ENCODE assay signal across 18 cellular contexts in genomic region chr3:107619549-107619948, GRCh38.
DNase-seq lines count a peak whose midpoint lies in the region; ATAC-seq and TF ChIP-seq lines count a peak whose summit lies in the region.
"Had no signal": no experiment of that assay in that cellular context is flagged by ENCODE, and none has a peak within 500 bp of the region (broad histone marks: within the 10 kb centered on the region; RNA-seq: fewer than 3 reads in every experiment).

No MANE protein-coding gene starts in this region.

- CTCF ChIA-PET in activated CD4-positive, alpha-beta T cell treated with anti-CD3 and anti-CD28 coated beads for 36 hours (lab: Charles Lee) = interaction anchor here (0.6 to 1.1 kb wide), 2 partner anchors 10 to 315 kb away, joined by 3 to 4 read pairs; no protein-coding TSS in a partner anchor
- CTCF ChIA-PET in mammary epithelial cell (lab: Charles Lee; ENCODE audit: low non-redundant PET) = no interaction called here

- H3K4me2 ChIP-seq in OCI-LY1 (ENCODE audit: low read length) (peak overlapping the region; percentile 49), mammary epithelial cell (ENCODE audit: insufficient read depth, low read depth, low read length) (peak overlapping the region; percentile 66), smooth muscle cell (peak overlapping the region; percentile 36)

- peak overlapping the region; percentile 61 for H3K27ac ChIP-seq in OCI-LY1 (ENCODE audit: low read depth, low read length, poor library complexity, severe bottlenecking)
- H3K27ac ChIP-seq in mammary epithelial cell (ENCODE audit: insufficient read depth, low read depth, low read length) = no peak overlapping the region
- H3K27ac ChIP-seq in smooth muscle cell (ENCODE audit: low read depth) = no peak overlapping the region
- H3K27ac ChIP-seq: 22Rv1, upper lobe of left lung had no signal

- H3K27me3 Mint-ChIP-seq in activated CD4-positive, alpha-beta T cell treated with anti-CD3 and anti-CD28 coated beads for 36 hours = no peaks in the 10 kb centered on the region
- no peaks in the 10 kb centered on the region for H3K27me3 Mint-ChIP-seq in activated CD4-positive, alpha-beta T cell treated with anti-CD3 and anti-CD28 coated beads, Interleukin-2, amount 10 ng/mL, durations not matched to agents 24 days and 14 days
- H3K27me3 Mint-ChIP-seq: brain; naive thymus-derived CD4-positive, alpha-beta T cell had no signal

- intact Hi-C loops in activated CD4-positive, alpha-beta T cell treated with anti-CD3 and anti-CD28 coated beads for 36 hours (cut with DNase I, micrococcal nuclease) = loop anchor here in 1 of 2 experiments (5.0 kb wide), 1 partner anchor 37 kb away; no protein-coding TSS in a partner anchor
- intact Hi-C loops in activated CD4-positive, alpha-beta T cell treated with anti-CD3 and anti-CD28 coated beads, Interleukin-2, amount 10 ng/mL, durations not matched to agents 24 days and 14 days (cut with micrococcal nuclease) = no loop called here
- intact Hi-C loops in mammary epithelial cell (cut with micrococcal nuclease) = no loop called here

- DNase-seq in activated CD4-positive, alpha-beta T cell treated with anti-CD3 and anti-CD28 coated beads for 36 hours = no peak
- DNase-seq in activated CD4-positive, alpha-beta T cell treated with anti-CD3 and anti-CD28 coated beads, Interleukin-2, amount 10 ng/mL, durations not matched to agents 24 days and 14 days = no peak
- peak; percentile 28 for DNase-seq in mammary epithelial cell
- no peak for DNase-seq in smooth muscle cell (lab: John Stamatoyannopoulos, UW; ENCODE audit: unreplicated experiment)
- DNase-seq in SIG-M5 (lab: John Stamatoyannopoulos, UW) = no peak
- DNase-seq in C1 segment of cervical spinal cord (lab: John Stamatoyannopoulos, UW) = no peak
- DNase-seq: DMS53; naive thymus-derived CD4-positive, alpha-beta T cell; NCI-H1694 treated with DMSO at 0.1 percent for 48 hours; NCI-H2171 treated with DMSO at 0.1 percent for 48 hours; NCI-H526; right cardiac atrium; upper lobe of left lung had no signal

- H2AFZ ChIP-seq in OCI-LY1 (ENCODE audit: low read length) (no peak overlapping the region), mammary epithelial cell (ENCODE audit: low read depth, low read length) (no peak overlapping the region), smooth muscle cell (ENCODE audit: low read depth) (no peak overlapping the region)

- no peaks in the 10 kb centered on the region for H3K9me3 Mint-ChIP-seq in activated CD4-positive, alpha-beta T cell treated with anti-CD3 and anti-CD28 coated beads for 36 hours (ENCODE audit: low read depth)
- H3K9me3 Mint-ChIP-seq in activated CD4-positive, alpha-beta T cell treated with anti-CD3 and anti-CD28 coated beads, Interleukin-2, amount 10 ng/mL, durations not matched to agents 24 days and 14 days = no peaks in the 10 kb centered on the region
- H3K9me3 Mint-ChIP-seq: T-helper 1 cell treated with Interleukin-12 subunit alpha and Interleukin-12 subunit beta and Interleukin-4 antibody, amounts not matched to agents 30 μg/mL and 1 μg/mL, for 36 hours had no signal

- no peaks in the 10 kb centered on the region for H3K36me3 ChIP-seq in OCI-LY1 (ENCODE audit: insufficient read depth, low read length)
- H3K36me3 ChIP-seq in mammary epithelial cell (ENCODE audit: insufficient read depth, low read length) = no peaks in the 10 kb centered on the region
- no peaks in the 10 kb centered on the region for H3K36me3 ChIP-seq in smooth muscle cell (ENCODE audit: low read depth)
- H3K36me3 ChIP-seq: upper lobe of left lung had no signal

- H3K4me1 Mint-ChIP-seq in activated CD4-positive, alpha-beta T cell treated with anti-CD3 and anti-CD28 coated beads for 36 hours = peaks cover 59% of the 10 kb centered on the region
- H3K4me1 Mint-ChIP-seq in activated CD4-positive, alpha-beta T cell treated with anti-CD3 and anti-CD28 coated beads, Interleukin-2, amount 10 ng/mL, durations not matched to agents 24 days and 14 days = peaks cover 10% of the 10 kb centered on the region

- H3K79me2 ChIP-seq in OCI-LY1 (ENCODE audit: insufficient read depth, low read length) (peaks cover 70% of the 10 kb centered on the region), mammary epithelial cell (ENCODE audit: insufficient read depth, low read length) (peaks cover 69% of the 10 kb centered on the region), smooth muscle cell (ENCODE audit: low read depth) (peaks cover 68% of the 10 kb centered on the region)

- H3K9ac ChIP-seq in OCI-LY1 (ENCODE audit: low read length) (peak overlapping the region; percentile 36), mammary epithelial cell (ENCODE audit: insufficient read depth, low read length) (no peak overlapping the region), smooth muscle cell (ENCODE audit: low read depth) (no peak overlapping the region)

- no peaks in the 10 kb centered on the region for H3K9me3 ChIP-seq in OCI-LY1 (ENCODE audit: low read length)
- no peaks in the 10 kb centered on the region for H3K9me3 ChIP-seq in mammary epithelial cell (replicated peaks; ENCODE audit: insufficient read depth, low read length)
- H3K9me3 ChIP-seq in smooth muscle cell (replicated peaks; ENCODE audit: low read depth) = no peaks in the 10 kb centered on the region
- H3K9me3 ChIP-seq: upper lobe of left lung had no signal

- no peaks in the 10 kb centered on the region for H3K36me3 Mint-ChIP-seq in activated CD4-positive, alpha-beta T cell treated with anti-CD3 and anti-CD28 coated beads for 36 hours (ENCODE audit: low read depth)
- no peaks in the 10 kb centered on the region for H3K36me3 Mint-ChIP-seq in activated CD4-positive, alpha-beta T cell treated with anti-CD3 and anti-CD28 coated beads, Interleukin-2, amount 10 ng/mL, durations not matched to agents 24 days and 14 days (ENCODE audit: low read depth)

- peak overlapping the region; percentile 5 for H3K27ac Mint-ChIP-seq in activated CD4-positive, alpha-beta T cell treated with anti-CD3 and anti-CD28 coated beads for 36 hours
- H3K27ac Mint-ChIP-seq in activated CD4-positive, alpha-beta T cell treated with anti-CD3 and anti-CD28 coated beads, Interleukin-2, amount 10 ng/mL, durations not matched to agents 24 days and 14 days = no peak overlapping the region
- H3K27ac Mint-ChIP-seq: brain; T-helper 1 cell treated with Interleukin-12 subunit alpha and Interleukin-12 subunit beta and Interleukin-4 antibody, amounts not matched to agents 30 μg/mL and 1 μg/mL, for 36 hours had no signal

- H3F3A ChIP-seq in OCI-LY1 (ENCODE audit: insufficient read depth, low read length) (no peaks in the 10 kb centered on the region), smooth muscle cell (ENCODE audit: low read depth) (no peaks in the 10 kb centered on the region)

- no peaks in the 10 kb centered on the region for H4K20me1 ChIP-seq in OCI-LY1 (ENCODE audit: insufficient read depth, low read length)
- no peaks in the 10 kb centered on the region for H4K20me1 ChIP-seq in mammary epithelial cell (ENCODE audit: insufficient read depth, low read length)
- peaks cover 98% of the 10 kb centered on the region for H4K20me1 ChIP-seq in smooth muscle cell (ENCODE audit: low read depth)

- TF ChIP-seq CTCF in OCI-LY1 (IDR thresholded peaks at IDR 0.05; ENCODE audit: low read length) (no peak), mammary epithelial cell (conservative IDR thresholded peaks at IDR 0.05 in 1 of 2, IDR thresholded peaks at IDR 0.05 in 1 of 2; ENCODE audit: extremely low read depth in 1 of 2, insufficient read depth in 1 of 2, low read depth in 1 of 2, low read length in 2 of 2) (no peak), smooth muscle cell (IDR thresholded peaks at IDR 0.05; ENCODE audit: borderline replicate concordance, insufficient read depth, poor library complexity, severe bottlenecking) (no peak)

- dilution Hi-C loops in mammary epithelial cell (cut with HindIII; ENCODE audit: low sequenced_read_pairs) = no loop called here

- POLR2A ChIA-PET in activated CD4-positive, alpha-beta T cell treated with anti-CD3 and anti-CD28 coated beads for 36 hours (lab: Charles Lee) = no interaction called here

- H3K27me3 ChIP-seq in OCI-LY1 (ENCODE audit: insufficient read depth, low read length) (no peaks in the 10 kb centered on the region), mammary epithelial cell (ENCODE audit: insufficient read depth, low read length) (no peaks in the 10 kb centered on the region), smooth muscle cell (ENCODE audit: low read depth) (no peaks in the 10 kb centered on the region)
- H3K27me3 ChIP-seq: upper lobe of left lung had no signal

- no peak overlapping the region for H3K4me3 Mint-ChIP-seq in activated CD4-positive, alpha-beta T cell treated with anti-CD3 and anti-CD28 coated beads for 36 hours
- no peak overlapping the region for H3K4me3 Mint-ChIP-seq in activated CD4-positive, alpha-beta T cell treated with anti-CD3 and anti-CD28 coated beads, Interleukin-2, amount 10 ng/mL, durations not matched to agents 24 days and 14 days
- H3K4me3 Mint-ChIP-seq: brain; T-helper 1 cell treated with Interleukin-12 subunit alpha and Interleukin-12 subunit beta and Interleukin-4 antibody, amounts not matched to agents 30 μg/mL and 1 μg/mL, for 36 hours had no signal

- no TSS peak for BruUV-seq in mammary epithelial cell (replicated peaks; lab: Mats Ljungman, UMichigan)

- H3K4me1 ChIP-seq in OCI-LY1 (ENCODE audit: insufficient read depth, low read length, severe bottlenecking) (peaks cover 82% of the 10 kb centered on the region), mammary epithelial cell (ENCODE audit: insufficient read depth, low read length) (peaks cover 4% of the 10 kb centered on the region), smooth muscle cell (ENCODE audit: low read depth) (peaks cover 19% of the 10 kb centered on the region)

- H3K9me2 ChIP-seq in OCI-LY1 (ENCODE audit: low read depth, low read length) = no peaks in the 10 kb centered on the region

- WGBS in mammary epithelial cell (ENCODE audit: low coverage, missing lambda C conversion rate) = 26% methylated on average over 2 of the region's 2 CpGs
- 61% methylated on average over 2 of the region's 2 CpGs for WGBS in smooth muscle cell (ENCODE audit: low lambda C conversion rate)

- H3K4me3 ChIP-seq in OCI-LY1 (ENCODE audit: low read depth, low read length, poor library complexity, severe bottlenecking) = peak overlapping the region; percentile 48
- peak overlapping the region in 2 of 3 experiments; percentile 8 to 9 for H3K4me3 ChIP-seq in mammary epithelial cell (replicated peaks in 1 of 3; ENCODE audit: insufficient read depth in 1 of 3, low read depth in 2 of 3, low read length in 3 of 3)
- no peak overlapping the region for H3K4me3 ChIP-seq in smooth muscle cell
- H3K4me3 ChIP-seq: upper lobe of left lung had no signal

- in situ Hi-C loops in mammary epithelial cell (cut with MboI; ENCODE audit: low sequenced_read_pairs in 2 of 2) = no loop called here

- ATAC-seq in activated CD4-positive, alpha-beta T cell treated with anti-CD3 and anti-CD28 coated beads for 36 hours = no peak
- ATAC-seq in GM21619 (IDR thresholded peaks at IDR 0.05; ENCODE audit: unreplicated experiment) = no peak
- ATAC-seq: naive thymus-derived CD4-positive, alpha-beta T cell; right cardiac atrium had no signal
